In genomic region chr12:56836800-56837663, GRCh38 we compare ENCODE assay signal across 9 cellular contexts.
DNase-seq lines count a peak whose midpoint lies in the region; ATAC-seq and TF ChIP-seq lines count a peak whose summit lies in the region.
"Had no signal": no experiment of that assay in that cellular context is flagged by ENCODE, and none has a peak within 500 bp of the region (broad histone marks: within the 10 kb centered on the region; RNA-seq: fewer than 3 reads in every experiment).

No MANE protein-coding gene starts in this region.

- POLR2A ChIA-PET in MCF 10A (lab: Yijun Ruan, JAX) = interaction anchor here (0.5 to 1.4 kb wide), 7 partner anchors 18 to 478 kb away, joined by 3 to 6 read pairs (median 3); no protein-coding TSS in a partner anchor

- H3K27ac ChIP-seq in breast epithelium = no peak overlapping the region
- peak overlapping the region; percentile 55 for H3K27ac ChIP-seq in upper lobe of right lung

- H3K9me3 Mint-ChIP-seq in MCF 10A (ENCODE audit: unreplicated experiment) = no peaks in the 10 kb centered on the region
- peaks cover 7% of the 10 kb centered on the region for H3K9me3 Mint-ChIP-seq in activated CD4-positive, alpha-beta T cell treated with anti-CD3 and anti-CD28 coated beads, Interleukin-2, amount 10 ng/mL, durations not matched to agents 24 days and 14 days
- H3K9me3 Mint-ChIP-seq in activated T-helper 1 cell treated with anti-CD3 and anti-CD28 coated beads, Interleukin-12 subunit alpha, Interleukin-12 subunit beta, Interleukin-2, Interleukin-4 antibody, amounts not matched to agents 30 ng/mL and 10 ng/mL and 1 ng/mL, durations not matched to agents 14 hours and 24 hours and 36 hours = peaks cover 6% of the 10 kb centered on the region

- no peak overlapping the region for H3K4me3 ChIP-seq in breast epithelium
- no peak overlapping the region for H3K4me3 ChIP-seq in foreskin fibroblast (ENCODE audit: low read depth in 1 of 2, low read length in 2 of 2)
- no peak overlapping the region for H3K4me3 ChIP-seq in upper lobe of right lung

- intact Hi-C loops in MCF 10A (cut with micrococcal nuclease) (loop anchor here (5.0 kb wide), 1 partner anchor 80 kb away; no protein-coding TSS in a partner anchor), breast epithelium (cut with DNase I; ENCODE audit: low total_unique reads) (no loop called here), upper lobe of right lung (cut with DNase I) (no loop called here)
- intact Hi-C loops in activated CD4-positive, alpha-beta T cell treated with anti-CD3 and anti-CD28 coated beads, Interleukin-2, amount 10 ng/mL, durations not matched to agents 24 days and 14 days (cut with micrococcal nuclease) = loop anchor here (5.0 kb wide), 1 partner anchor 945 kb away; no protein-coding TSS in a partner anchor
- intact Hi-C loops in activated T-helper 1 cell treated with anti-CD3 and anti-CD28 coated beads, Interleukin-12 subunit alpha, Interleukin-12 subunit beta, Interleukin-2, Interleukin-4 antibody, amounts not matched to agents 30 ng/mL and 10 ng/mL and 1 ng/mL, durations not matched to agents 14 hours and 24 hours and 36 hours (cut with micrococcal nuclease) = loop anchor here (5.0 kb wide), 1 partner anchor 80 kb away; no protein-coding TSS in a partner anchor

- TF ChIP-seq POLR2A in breast epithelium (IDR thresholded peaks at IDR 0.05) = no peak

- peak; percentile 26 for ATAC-seq in upper lobe of right lung
- ATAC-seq in omental fat pad (ENCODE audit: low FRiP score) = no peak

- DNase-seq in MCF 10A (ENCODE audit: unreplicated experiment) (peak; percentile 91), breast epithelium (ENCODE audit: low spot score in 2 of 2) (no peak), foreskin fibroblast (peak; percentile 26 to 43), upper lobe of right lung (no peak), omental fat pad (ENCODE audit: low spot score) (no peak), NCI-H2227 treated with DMSO at 0.1 percent for 48 hours (lab: John Stamatoyannopoulos, UW) (no peak)
- peak; percentile 77 for DNase-seq in activated CD4-positive, alpha-beta T cell treated with anti-CD3 and anti-CD28 coated beads, Interleukin-2, amount 10 ng/mL, durations not matched to agents 24 days and 14 days
- DNase-seq in activated T-helper 1 cell treated with anti-CD3 and anti-CD28 coated beads, Interleukin-12 subunit alpha, Interleukin-12 subunit beta, Interleukin-2, Interleukin-4 antibody, amounts not matched to agents 30 ng/mL and 10 ng/mL and 1 ng/mL, durations not matched to agents 14 hours and 24 hours and 36 hours (ENCODE audit: low spot score) = no peak
- DNase-seq: NCI-H146 had no signal

- no peaks in the 10 kb centered on the region for H3K27me3 ChIP-seq in breast epithelium
- H3K27me3 ChIP-seq in upper lobe of right lung = no peaks in the 10 kb centered on the region

- no TSS peak for BruUV-seq in MCF 10A (replicated peaks; lab: Mats Ljungman, UMichigan)

- no peaks in the 10 kb centered on the region for H3K27me3 Mint-ChIP-seq in MCF 10A (ENCODE audit: insufficient read depth, unreplicated experiment)
- H3K27me3 Mint-ChIP-seq in activated CD4-positive, alpha-beta T cell treated with anti-CD3 and anti-CD28 coated beads, Interleukin-2, amount 10 ng/mL, durations not matched to agents 24 days and 14 days = peaks cover 11% of the 10 kb centered on the region
- H3K27me3 Mint-ChIP-seq in activated T-helper 1 cell treated with anti-CD3 and anti-CD28 coated beads, Interleukin-12 subunit alpha, Interleukin-12 subunit beta, Interleukin-2, Interleukin-4 antibody, amounts not matched to agents 30 ng/mL and 10 ng/mL and 1 ng/mL, durations not matched to agents 14 hours and 24 hours and 36 hours (ENCODE audit: insufficient read depth) = peaks cover 7% of the 10 kb centered on the region

- no peaks in the 10 kb centered on the region for H3K36me3 Mint-ChIP-seq in MCF 10A (ENCODE audit: insufficient read depth, unreplicated experiment)
- no peaks in the 10 kb centered on the region for H3K36me3 Mint-ChIP-seq in activated CD4-positive, alpha-beta T cell treated with anti-CD3 and anti-CD28 coated beads, Interleukin-2, amount 10 ng/mL, durations not matched to agents 24 days and 14 days (ENCODE audit: low read depth)
- H3K36me3 Mint-ChIP-seq in activated T-helper 1 cell treated with anti-CD3 and anti-CD28 coated beads, Interleukin-12 subunit alpha, Interleukin-12 subunit beta, Interleukin-2, Interleukin-4 antibody, amounts not matched to agents 30 ng/mL and 10 ng/mL and 1 ng/mL, durations not matched to agents 14 hours and 24 hours and 36 hours (ENCODE audit: low read depth) = no peaks in the 10 kb centered on the region

- CTCF ChIA-PET in MCF 10A (lab: Yijun Ruan, JAX) = interaction anchor here (0.8 to 2.5 kb wide), 5 partner anchors 33 to 164 kb away, joined by 3 to 14 read pairs (median 7); no protein-coding TSS in a partner anchor

- H3K4me1 Mint-ChIP-seq in MCF 10A (ENCODE audit: insufficient read depth, unreplicated experiment) = peaks cover 30% of the 10 kb centered on the region
- H3K4me1 Mint-ChIP-seq in activated CD4-positive, alpha-beta T cell treated with anti-CD3 and anti-CD28 coated beads, Interleukin-2, amount 10 ng/mL, durations not matched to agents 24 days and 14 days = peaks cover 9% of the 10 kb centered on the region
- peaks cover 14% of the 10 kb centered on the region for H3K4me1 Mint-ChIP-seq in activated T-helper 1 cell treated with anti-CD3 and anti-CD28 coated beads, Interleukin-12 subunit alpha, Interleukin-12 subunit beta, Interleukin-2, Interleukin-4 antibody, amounts not matched to agents 30 ng/mL and 10 ng/mL and 1 ng/mL, durations not matched to agents 14 hours and 24 hours and 36 hours (ENCODE audit: low read depth)

- H3K9me3 ChIP-seq in breast epithelium (no peaks in the 10 kb centered on the region), upper lobe of right lung (no peaks in the 10 kb centered on the region)

- peaks cover 0 to 4% of the 10 kb centered on the region in 2 donors for H3K4me1 ChIP-seq in breast epithelium
- peaks cover 46% of the 10 kb centered on the region for H3K4me1 ChIP-seq in upper lobe of right lung

- H3K36me3 ChIP-seq in breast epithelium (no peaks in the 10 kb centered on the region), upper lobe of right lung (no peaks in the 10 kb centered on the region)

- TF ChIP-seq CTCF in MCF 10A (IDR thresholded peaks at IDR 0.05; ENCODE audit: unreplicated experiment) = no peak
- no peak for TF ChIP-seq CTCF in breast epithelium (IDR thresholded peaks at IDR 0.05)
- no peak for TF ChIP-seq CTCF in foreskin fibroblast (IDR thresholded peaks at IDR 0.05; ENCODE audit: low read depth, low read length)
- no peak for TF ChIP-seq CTCF in upper lobe of right lung (IDR thresholded peaks at IDR 0.05)
- no peak for TF ChIP-seq CTCF in omental fat pad (IDR thresholded peaks at IDR 0.05)

- H3K27ac Mint-ChIP-seq in MCF 10A (ENCODE audit: low read depth, unreplicated experiment) = peak overlapping the region; percentile 83
- peak overlapping the region; percentile 68 for H3K27ac Mint-ChIP-seq in activated CD4-positive, alpha-beta T cell treated with anti-CD3 and anti-CD28 coated beads, Interleukin-2, amount 10 ng/mL, durations not matched to agents 24 days and 14 days
- H3K27ac Mint-ChIP-seq in activated T-helper 1 cell treated with anti-CD3 and anti-CD28 coated beads, Interleukin-12 subunit alpha, Interleukin-12 subunit beta, Interleukin-2, Interleukin-4 antibody, amounts not matched to agents 30 ng/mL and 10 ng/mL and 1 ng/mL, durations not matched to agents 14 hours and 24 hours and 36 hours = no peak overlapping the region

- H3K4me3 Mint-ChIP-seq in MCF 10A (ENCODE audit: unreplicated experiment) = peak overlapping the region; percentile 34
- H3K4me3 Mint-ChIP-seq in activated CD4-positive, alpha-beta T cell treated with anti-CD3 and anti-CD28 coated beads, Interleukin-2, amount 10 ng/mL, durations not matched to agents 24 days and 14 days = peak overlapping the region; percentile 18
- no peak overlapping the region for H3K4me3 Mint-ChIP-seq in activated T-helper 1 cell treated with anti-CD3 and anti-CD28 coated beads, Interleukin-12 subunit alpha, Interleukin-12 subunit beta, Interleukin-2, Interleukin-4 antibody, amounts not matched to agents 30 ng/mL and 10 ng/mL and 1 ng/mL, durations not matched to agents 14 hours and 24 hours and 36 hours

Comparison
In these comparisons a context has a peak if more than half of its experiments do, and no peak if none do; other contexts are left out.
1. DNase-seq: peak in MCF 10A (single experiment), activated CD4-positive, alpha-beta T cell treated with anti-CD3 and anti-CD28 coated beads, Interleukin-2, amount 10 ng/mL, durations not matched to agents 24 days and 14 days (single experiment) and foreskin fibroblast (2 of 2); none in breast epithelium (0 of 2), upper lobe of right lung (single experiment), activated T-helper 1 cell treated with anti-CD3 and anti-CD28 coated beads, Interleukin-12 subunit alpha, Interleukin-12 subunit beta, Interleukin-2, Interleukin-4 antibody, amounts not matched to agents 30 ng/mL and 10 ng/mL and 1 ng/mL, durations not matched to agents 14 hours and 24 hours and 36 hours (single experiment), omental fat pad (single experiment) and NCI-H2227 treated with DMSO at 0.1 percent for 48 hours (single experiment).
2. intact Hi-C loops: an anchor here in MCF 10A (5.0 kb wide), activated CD4-positive, alpha-beta T cell treated with anti-CD3 and anti-CD28 coated beads, Interleukin-2, amount 10 ng/mL, durations not matched to agents 24 days and 14 days (5.0 kb wide) and activated T-helper 1 cell treated with anti-CD3 and anti-CD28 coated beads, Interleukin-12 subunit alpha, Interleukin-12 subunit beta, Interleukin-2, Interleukin-4 antibody, amounts not matched to agents 30 ng/mL and 10 ng/mL and 1 ng/mL, durations not matched to agents 14 hours and 24 hours and 36 hours (5.0 kb wide); none called in breast epithelium and upper lobe of right lung.